Comparison of ENCODE assay signal across 6 cellular contexts in the genomic region with DNA sequence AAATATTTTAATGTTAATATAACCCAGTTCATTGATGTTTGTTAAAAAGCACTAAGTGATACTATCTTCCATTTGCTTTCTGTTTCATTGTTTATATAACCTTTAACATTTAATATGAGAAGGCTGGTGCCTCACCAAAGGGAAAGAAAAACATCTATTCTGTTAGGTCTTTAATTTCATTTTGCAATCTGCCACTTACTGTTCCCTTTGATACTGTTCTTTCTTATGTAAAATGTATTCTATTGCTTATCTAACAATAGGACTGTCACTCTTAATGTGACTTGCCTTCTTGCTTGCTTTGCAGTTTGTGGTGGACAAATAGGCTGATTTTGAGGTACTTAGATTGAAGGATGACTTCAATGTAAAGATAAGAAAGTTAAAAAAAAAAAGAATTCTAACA.
"Had no signal": no experiment of that assay in that cellular context is flagged by ENCODE, and none has a peak within 500 bp of the region (broad histone marks: within the 10 kb centered on the region; RNA-seq: fewer than 3 reads in every experiment).

No MANE protein-coding gene starts in this region.

- DNase-seq: IMR-90, KBM-7, KG1 had no signal

- ATAC-seq: HepG2, K562 had no signal

- H3K4me3 ChIP-seq: K562 had no signal

- H3K27ac ChIP-seq: HL-60 had no signal
